Comparison of ENCODE assay signal across 10 cellular contexts in genomic region chr6:98272061-98272460, GRCh38.
DNase-seq lines count a peak whose midpoint lies in the region.
"Had no signal": no experiment of that assay in that cellular context is flagged by ENCODE, and none has a peak within 500 bp of the region (broad histone marks: within the 10 kb centered on the region; RNA-seq: fewer than 3 reads in every experiment).

No MANE protein-coding gene starts in this region.

- DNase-seq in NCI-H2227 treated with DMSO at 0.1 percent for 48 hours (lab: John Stamatoyannopoulos, UW) (peak; percentile 7), NCI-H748 (lab: John Stamatoyannopoulos, UW; ENCODE audit: unreplicated experiment) (peak; percentile 95), medulla oblongata (ENCODE audit: extremely low spot score) (peak; percentile 6), retina (peak; percentile 63), NCI-H510A treated with DMSO at 0.1 percent for 48 hours (lab: John Stamatoyannopoulos, UW) (no peak), NCI-H2029 (lab: John Stamatoyannopoulos, UW) (no peak)
- no peak for DNase-seq in stimulated activated CD4-positive, alpha-beta T cell treated with anti-CD3 and anti-CD28 coated beads, Interleukin-2, amount 100 ng/mL, for 48 hours
- DNase-seq: BE2C; CD4-positive, alpha-beta memory T cell; DMS79 had no signal

Comparison
In these comparisons a context has a peak if more than half of its experiments do, and no peak if none do; other contexts are left out.
1. DNase-seq: peak in NCI-H2227 treated with DMSO at 0.1 percent for 48 hours (single experiment), NCI-H748 (single experiment), medulla oblongata (single experiment) and retina (single experiment); none in NCI-H510A treated with DMSO at 0.1 percent for 48 hours (single experiment), stimulated activated CD4-positive, alpha-beta T cell treated with anti-CD3 and anti-CD28 coated beads, Interleukin-2, amount 100 ng/mL, for 48 hours (0 of 2) and NCI-H2029 (single experiment).